21 cellular contexts compared by ENCODE assay signal in the genomic region with DNA sequence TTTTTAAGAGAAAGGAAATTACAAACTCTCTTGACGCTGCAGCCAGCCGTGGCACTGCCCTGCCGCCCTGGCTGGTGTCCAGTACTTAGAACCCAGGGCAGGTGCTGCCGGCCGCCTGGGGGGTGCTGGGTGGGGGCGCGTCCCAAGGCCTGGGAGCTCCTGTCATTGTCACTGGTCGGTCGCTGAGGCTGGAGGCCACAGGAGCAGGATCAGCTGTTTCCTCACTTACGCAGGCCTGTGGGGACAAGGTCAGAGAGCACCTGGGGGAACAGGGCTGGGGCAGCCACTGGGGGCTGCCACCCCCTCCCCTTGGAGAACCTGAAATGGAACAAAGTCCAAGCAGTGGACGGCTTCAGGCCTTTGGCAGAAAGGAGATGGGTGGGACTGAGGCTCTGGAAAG. TPM values are rescaled to one million over a fixed set of nuclear protein-coding genes. Genes with fewer than 3 reads are reported as not detected.
DNase-seq lines count a peak whose midpoint lies in the region; ATAC-seq, FAIRE-seq and TF ChIP-seq lines count a peak whose summit lies in the region.
"Had no signal": no experiment of that assay in that cellular context is flagged by ENCODE, and none has a peak within 500 bp of the region (broad histone marks: within the 10 kb centered on the region; RNA-seq: fewer than 3 reads in every experiment).

No MANE protein-coding gene starts in this region.

- no peak overlapping the region for H3K27ac Mint-ChIP-seq in CD4-positive, alpha-beta memory T cell
- H3K27ac Mint-ChIP-seq in endodermal cell: no peak overlapping the region
- H3K27ac Mint-ChIP-seq: T-helper 1 cell treated with Interleukin-12 subunit alpha and Interleukin-12 subunit beta and Interleukin-4 antibody, amounts not matched to agents 30 μg/mL and 1 μg/mL, for 36 hours had no signal

- no peak for FAIRE-seq in endothelial cell of umbilical vein (lab: Jason Lieb, UNC)
- FAIRE-seq: A204.1 had no signal

- H3K9me3 ChIP-seq in endothelial cell of umbilical vein (replicated peaks; ENCODE audit: control insufficient read depth, insufficient read depth, low read length): no peaks in the 10 kb centered on the region
- no peaks in the 10 kb centered on the region for H3K9me3 ChIP-seq in CD4-positive, alpha-beta memory T cell (ENCODE audit: control insufficient read depth in 1 of 2, low read length in 2 of 2)
- no peaks in the 10 kb centered on the region for H3K9me3 ChIP-seq in endodermal cell (ENCODE audit: control insufficient read depth, low read length)
- H3K9me3 ChIP-seq: SJSA1 had no signal

- H3K9ac ChIP-seq in endothelial cell of umbilical vein (replicated peaks; ENCODE audit: extremely low read depth, insufficient read depth, low read length) (no peak overlapping the region), endodermal cell (ENCODE audit: extremely low read depth, low read length, poor library complexity, severe bottlenecking) (no peak overlapping the region)

- no peaks in the 10 kb centered on the region for H3K4me1 Mint-ChIP-seq in CD4-positive, alpha-beta memory T cell
- H3K4me1 Mint-ChIP-seq in endodermal cell: no peaks in the 10 kb centered on the region

- H3K27me3 ChIP-seq in endothelial cell of umbilical vein (ENCODE audit: control insufficient read depth in 2 of 2, insufficient read depth in 2 of 2, low read length in 2 of 2): no peaks in the 10 kb centered on the region
- no peaks in the 10 kb centered on the region for H3K27me3 ChIP-seq in CD4-positive, alpha-beta memory T cell (ENCODE audit: insufficient read depth, low read length)
- no peaks in the 10 kb centered on the region for H3K27me3 ChIP-seq in endodermal cell (ENCODE audit: control insufficient read depth, insufficient read depth, low read length, poor library complexity, severe bottlenecking)
- H3K27me3 ChIP-seq: SJSA1 had no signal

- dilution Hi-C loops in endothelial cell of umbilical vein (cut with MboI; ENCODE audit: extremely low pct_ligation_motif_present, low sequenced_read_pairs): no loop called here

- no peaks in the 10 kb centered on the region for H3K4me1 ChIP-seq in endothelial cell of umbilical vein (ENCODE audit: control insufficient read depth, extremely low read depth, insufficient read depth, low read length)
- H3K4me1 ChIP-seq in CD4-positive, alpha-beta memory T cell (ENCODE audit: insufficient read depth, low read length): no peaks in the 10 kb centered on the region
- H3K4me1 ChIP-seq in endodermal cell (ENCODE audit: control insufficient read depth, insufficient read depth, low read length): no peaks in the 10 kb centered on the region
- H3K4me1 ChIP-seq: SJSA1 had no signal

- no peak for TF ChIP-seq POLR2A in endothelial cell of umbilical vein (IDR thresholded peaks at IDR 0.05; ENCODE audit: low read depth, low read length)

- no peak overlapping the region for H3K4me2 ChIP-seq in endothelial cell of umbilical vein (ENCODE audit: insufficient read depth, low read length)
- H3K4me2 ChIP-seq: PC-9 had no signal

- no peak for ATAC-seq in HG02981 (IDR thresholded peaks at IDR 0.05; ENCODE audit: unreplicated experiment)
- no peak for ATAC-seq in HG03097 (IDR thresholded peaks at IDR 0.05; ENCODE audit: low FRiP score, unreplicated experiment)

- no peaks in the 10 kb centered on the region for H4K20me1 ChIP-seq in endothelial cell of umbilical vein (replicated peaks; ENCODE audit: control insufficient read depth, extremely low read depth, insufficient read depth, low read length)

- POLR2A ChIA-PET in endothelial cell of umbilical vein (lab: Charles Lee): no interaction called here
- POLR2A ChIA-PET in CD4-positive, alpha-beta memory T cell (lab: Charles Lee; ENCODE audit: partially characterized antibody): no interaction called here

- no peak overlapping the region for H2AFZ ChIP-seq in endothelial cell of umbilical vein (ENCODE audit: low read depth, low read length)
- H2AFZ ChIP-seq: PC-9 had no signal

- no peaks in the 10 kb centered on the region for H3K79me2 ChIP-seq in endothelial cell of umbilical vein (ENCODE audit: control insufficient read depth, insufficient read depth, low read length)

- CTCF ChIA-PET in endothelial cell of umbilical vein (lab: Charles Lee): interaction anchor here (11.0 kb wide), 1 partner anchor 17 kb away, joined by 116 read pairs; no protein-coding TSS in a partner anchor
- CTCF ChIA-PET in CD4-positive, alpha-beta memory T cell (lab: Charles Lee; ENCODE audit: partially characterized antibody): interaction anchor here (1.9 kb wide), 1 partner anchor 18 kb away, joined by 5 read pairs; no protein-coding TSS in a partner anchor

- no TSS peak for BruUV-seq in endothelial cell of umbilical vein (replicated peaks; lab: Mats Ljungman, UMichigan)

- H3K4me3 ChIP-seq in endothelial cell of umbilical vein (replicated peaks in 1 of 3; ENCODE audit: insufficient read depth in 1 of 3, low read depth in 1 of 3, low read length in 3 of 3): no peak overlapping the region
- H3K4me3 ChIP-seq in CD4-positive, alpha-beta memory T cell (ENCODE audit: low read length in 2 of 2): no peak overlapping the region
- H3K4me3 ChIP-seq in endodermal cell (ENCODE audit: low read length): no peak overlapping the region
- H3K4me3 ChIP-seq: PC-9, SJSA1 had no signal

- no peaks in the 10 kb centered on the region for H3K36me3 ChIP-seq in endothelial cell of umbilical vein (ENCODE audit: control insufficient read depth in 2 of 2, extremely low read depth in 1 of 2, insufficient read depth in 2 of 2, low read length in 2 of 2)
- H3K36me3 ChIP-seq in CD4-positive, alpha-beta memory T cell (ENCODE audit: insufficient read depth, low read length): no peaks in the 10 kb centered on the region
- H3K36me3 ChIP-seq in endodermal cell (ENCODE audit: control insufficient read depth, insufficient read depth, low read length): no peaks in the 10 kb centered on the region
- H3K36me3 ChIP-seq: SJSA1 had no signal

- intact Hi-C loops in endothelial cell of umbilical vein (cut with micrococcal nuclease): no loop called here
- intact Hi-C loops in CD4-positive, alpha-beta memory T cell (cut with micrococcal nuclease): no loop called here

- peaks cover 4 to 13% of the 10 kb centered on the region in 2 donors for H3K27me3 Mint-ChIP-seq in CD4-positive, alpha-beta memory T cell
- H3K27me3 Mint-ChIP-seq in endodermal cell (ENCODE audit: insufficient read depth): peaks cover 2% of the 10 kb centered on the region

- 85 to 93% methylated on average over 3 to 11 of the region's 11 CpGs for WGBS in endodermal cell (ENCODE audit: insufficient coverage in 1 of 2, insufficient read length in 1 of 2), 2 experiments

- no peaks in the 10 kb centered on the region for H3K36me3 Mint-ChIP-seq in CD4-positive, alpha-beta memory T cell
- H3K36me3 Mint-ChIP-seq in endodermal cell (ENCODE audit: low read depth): no peaks in the 10 kb centered on the region

- DNase-seq in ACHN (peak; percentile 8), DMS79 (lab: John Stamatoyannopoulos, UW) (peak; percentile 82), NCI-H69 (lab: John Stamatoyannopoulos, UW) (peak; percentile 6), endothelial cell of umbilical vein (ENCODE audit: low read depth, low spot score) (peak; percentile 24), endodermal cell (no peak)
- DNase-seq in CD4-positive, alpha-beta memory T cell: no peak
- DNase-seq: C1 segment of cervical spinal cord, GF-D8, GOT3, KG1, MV-4-11, NCI-H1417 treated with DMSO at 0.1 percent for 48 hours, NCI-H187 treated with DMSO at 0.1 percent for 48 hours, NCI-H774, PC-9 had no signal

- in situ Hi-C loops in ACHN (cut with HindIII; ENCODE audit: low pct_ligation_motif_present, low pct_unique_long_range_greater_than_20kb, low sequenced_read_pairs): no loop called here

- H3K4me3 Mint-ChIP-seq in CD4-positive, alpha-beta memory T cell: no peak overlapping the region
- no peak overlapping the region for H3K4me3 Mint-ChIP-seq in endodermal cell
- H3K4me3 Mint-ChIP-seq: T-helper 1 cell treated with Interleukin-12 subunit alpha and Interleukin-12 subunit beta and Interleukin-4 antibody, amounts not matched to agents 30 μg/mL and 1 μg/mL, for 36 hours had no signal

- TF ChIP-seq CTCF in endothelial cell of umbilical vein (IDR thresholded peaks at IDR 0.05; ENCODE audit: extremely low read depth in 1 of 2, insufficient read depth in 1 of 2, low read depth in 1 of 2, low read length in 2 of 2): no peak
- TF ChIP-seq CTCF in endodermal cell (conservative IDR thresholded peaks at IDR 0.05): no peak

- H3K27ac ChIP-seq in endothelial cell of umbilical vein (ENCODE audit: insufficient read depth, low read depth, low read length) (no peak overlapping the region), endodermal cell (ENCODE audit: low read depth, low read length) (no peak overlapping the region)
- no peak overlapping the region for H3K27ac ChIP-seq in CD4-positive, alpha-beta memory T cell (ENCODE audit: low read depth, low read length)
- H3K27ac ChIP-seq: PC-9, SJSA1 had no signal

- no peaks in the 10 kb centered on the region for H3K9me3 Mint-ChIP-seq in CD4-positive, alpha-beta memory T cell
- no peaks in the 10 kb centered on the region for H3K9me3 Mint-ChIP-seq in endodermal cell
- H3K9me3 Mint-ChIP-seq: T-helper 1 cell treated with Interleukin-12 subunit alpha and Interleukin-12 subunit beta and Interleukin-4 antibody, amounts not matched to agents 30 μg/mL and 1 μg/mL, for 36 hours had no signal

- H3K9me1 ChIP-seq in endothelial cell of umbilical vein (replicated peaks; ENCODE audit: control insufficient read depth, extremely low read depth, insufficient read depth, low read length): no peaks in the 10 kb centered on the region

RNA-seq across cellular contexts. Expression of a gene that starts 5.6 kb away (rescaled TPM):
- total RNA-seq in endothelial cell of umbilical vein (not detected in 2 replicates), endodermal cell (not detected)
- polyA plus RNA-seq in endothelial cell of umbilical vein: not detected in 2 replicates
- not detected in 2 replicates for polyA plus RNA-seq in endothelial cell of umbilical vein (2011; cell fraction: cytosol; rRNA removed)
- polyA plus RNA-seq in endothelial cell of umbilical vein (2011; cell fraction: nucleus; rRNA removed): not detected in 2 replicates
- not detected in 2 replicates for polyA plus RNA-seq in endothelial cell of umbilical vein (2012)
- not detected in 2 replicates for polyA minus RNA-seq in endothelial cell of umbilical vein
- polyA minus RNA-seq in endothelial cell of umbilical vein (2011; cell fraction: cytosol; rRNA and poly(A)+ RNA removed): not detected
- polyA minus RNA-seq in endothelial cell of umbilical vein (2011; cell fraction: nucleus; rRNA and poly(A)+ RNA removed): not detected in 2 replicates
- not detected for total RNA-seq in CD4-positive, alpha-beta memory T cell
- not detected for polyA plus RNA-seq in CD4-positive, alpha-beta memory T cell
- 0.28 TPM for polyA plus RNA-seq in endodermal cell (2013, experiment 1 of 2)
- polyA plus RNA-seq in endodermal cell (2013, experiment 2 of 2): 0.21 TPM
- total RNA-seq: PC-9, SJSA1 had no signal

RNA-seq across cellular contexts. Expression of a gene that starts 13.0 kb away (rescaled TPM):
- not detected in 2 replicates for total RNA-seq in endothelial cell of umbilical vein
- polyA plus RNA-seq in endothelial cell of umbilical vein: 0.04 TPM in 1 of 2 replicates, not detected in the other
- polyA plus RNA-seq in endothelial cell of umbilical vein (2011; cell fraction: cytosol; rRNA removed): not detected in 2 replicates
- not detected in 2 replicates for polyA plus RNA-seq in endothelial cell of umbilical vein (2011; cell fraction: nucleus; rRNA removed)
- polyA plus RNA-seq in endothelial cell of umbilical vein (2012): not detected in 2 replicates
- polyA minus RNA-seq in endothelial cell of umbilical vein: not detected in 2 replicates
- not detected for polyA minus RNA-seq in endothelial cell of umbilical vein (2011; cell fraction: cytosol; rRNA and poly(A)+ RNA removed)
- polyA minus RNA-seq in endothelial cell of umbilical vein (2011; cell fraction: nucleus; rRNA and poly(A)+ RNA removed): not detected in 2 replicates
- total RNA-seq in CD4-positive, alpha-beta memory T cell: not detected
- polyA plus RNA-seq in CD4-positive, alpha-beta memory T cell: not detected
- 1 to 10 TPM in 1 of 2 donors, under 1 TPM in 1; 0.24 to 1.7 TPM for total RNA-seq in endodermal cell
- 51.9 TPM for polyA plus RNA-seq in endodermal cell (2013, experiment 1 of 2)
- polyA plus RNA-seq in endodermal cell (2013, experiment 2 of 2): 40.1 TPM
- total RNA-seq: NCI-H460, PC-9, SJSA1 had no signal

RNA-seq across cellular contexts. Expression of a gene that starts 25.3 kb away (rescaled TPM):
- 41.1 and 44.4 TPM in 2 replicates for total RNA-seq in endothelial cell of umbilical vein
- polyA plus RNA-seq in endothelial cell of umbilical vein: 22.3 and 25.2 TPM in 2 replicates
- polyA plus RNA-seq in endothelial cell of umbilical vein (2011; cell fraction: cytosol; rRNA removed): 27.9 and 28.5 TPM in 2 replicates
- polyA plus RNA-seq in endothelial cell of umbilical vein (2011; cell fraction: nucleus; rRNA removed): 29.8 and 37.1 TPM in 2 replicates
- polyA plus RNA-seq in endothelial cell of umbilical vein (2012): 35.4 and 36.5 TPM in 2 replicates
- polyA minus RNA-seq in endothelial cell of umbilical vein: 24.0 and 28.1 TPM in 2 replicates
- 41.0 TPM for polyA minus RNA-seq in endothelial cell of umbilical vein (2011; cell fraction: cytosol; rRNA and poly(A)+ RNA removed)
- 13.5 and 13.8 TPM in 2 replicates for polyA minus RNA-seq in endothelial cell of umbilical vein (2011; cell fraction: nucleus; rRNA and poly(A)+ RNA removed)
- 10 to 100 TPM; 47.7 to 48.1 TPM for total RNA-seq in CD4-positive, alpha-beta memory T cell
- polyA plus RNA-seq in CD4-positive, alpha-beta memory T cell: 10 to 100 TPM; 21.1 to 43.2 TPM
- total RNA-seq in endodermal cell: 10 to 100 TPM; 64.9 to 73.2 TPM
- polyA plus RNA-seq in endodermal cell (2013, experiment 1 of 2): 43.0 TPM
- polyA plus RNA-seq in endodermal cell (2013, experiment 2 of 2): 41.6 TPM

RNA-seq across cellular contexts. Expression of a gene that starts 31.3 kb away (rescaled TPM):
- total RNA-seq in endothelial cell of umbilical vein: 111 and 126 TPM in 2 replicates
- 93.7 and 115 TPM in 2 replicates for polyA plus RNA-seq in endothelial cell of umbilical vein
- 45.5 and 67.8 TPM in 2 replicates for polyA plus RNA-seq in endothelial cell of umbilical vein (2011; cell fraction: cytosol; rRNA removed)
- polyA plus RNA-seq in endothelial cell of umbilical vein (2011; cell fraction: nucleus; rRNA removed): 472 and 496 TPM in 2 replicates
- polyA plus RNA-seq in endothelial cell of umbilical vein (2012): 74.4 and 105 TPM in 2 replicates
- 55.3 and 79.7 TPM in 2 replicates for polyA minus RNA-seq in endothelial cell of umbilical vein
- 47.7 TPM for polyA minus RNA-seq in endothelial cell of umbilical vein (2011; cell fraction: cytosol; rRNA and poly(A)+ RNA removed)
- 72.3 and 105 TPM in 2 replicates for polyA minus RNA-seq in endothelial cell of umbilical vein (2011; cell fraction: nucleus; rRNA and poly(A)+ RNA removed)
- total RNA-seq in CD4-positive, alpha-beta memory T cell: 100 to 1,000 TPM; 113 to 120 TPM
- polyA plus RNA-seq in CD4-positive, alpha-beta memory T cell: 10 to 100 TPM; 11.5 to 26.0 TPM
- 100 to 1,000 TPM; 159 to 208 TPM for total RNA-seq in endodermal cell
- polyA plus RNA-seq in endodermal cell (2013, experiment 1 of 2): 122 TPM
- polyA plus RNA-seq in endodermal cell (2013, experiment 2 of 2): 97.6 TPM

RNA-seq across cellular contexts. Expression of a gene that starts 51.7 kb away (rescaled TPM):
- total RNA-seq in endothelial cell of umbilical vein: not detected in 2 replicates
- not detected in 2 replicates for polyA plus RNA-seq in endothelial cell of umbilical vein
- polyA plus RNA-seq in endothelial cell of umbilical vein (2011; cell fraction: cytosol; rRNA removed): not detected in 2 replicates
- polyA plus RNA-seq in endothelial cell of umbilical vein (2011; cell fraction: nucleus; rRNA removed): not detected in 2 replicates
- polyA plus RNA-seq in endothelial cell of umbilical vein (2012): not detected in 2 replicates
- not detected in 2 replicates for polyA minus RNA-seq in endothelial cell of umbilical vein
- polyA minus RNA-seq in endothelial cell of umbilical vein (2011; cell fraction: cytosol; rRNA and poly(A)+ RNA removed): not detected
- polyA minus RNA-seq in endothelial cell of umbilical vein (2011; cell fraction: nucleus; rRNA and poly(A)+ RNA removed): not detected in 2 replicates
- under 1 TPM in 1 of 2 experiments, not detected in 1; 0.11 TPM for total RNA-seq in CD4-positive, alpha-beta memory T cell
- not detected for polyA plus RNA-seq in CD4-positive, alpha-beta memory T cell
- total RNA-seq in endodermal cell: under 1 TPM in 1 of 2 donors, not detected in 1; 0.44 TPM
- polyA plus RNA-seq in endodermal cell (2013, experiment 1 of 2): 0.53 TPM
- polyA plus RNA-seq in endodermal cell (2013, experiment 2 of 2): 0.46 TPM
- total RNA-seq: PC-9, SJSA1 had no signal

Comparison
In these comparisons a context has a peak if more than half of its experiments do, and no peak if none do; other contexts are left out.
1. DNase-seq: peak in ACHN (single experiment), DMS79 (single experiment), NCI-H69 (single experiment) and endothelial cell of umbilical vein (single experiment); none in CD4-positive, alpha-beta memory T cell (0 of 5) and endodermal cell (single experiment).